ENCODE assay signal across 1 cellular context in the genomic region with DNA sequence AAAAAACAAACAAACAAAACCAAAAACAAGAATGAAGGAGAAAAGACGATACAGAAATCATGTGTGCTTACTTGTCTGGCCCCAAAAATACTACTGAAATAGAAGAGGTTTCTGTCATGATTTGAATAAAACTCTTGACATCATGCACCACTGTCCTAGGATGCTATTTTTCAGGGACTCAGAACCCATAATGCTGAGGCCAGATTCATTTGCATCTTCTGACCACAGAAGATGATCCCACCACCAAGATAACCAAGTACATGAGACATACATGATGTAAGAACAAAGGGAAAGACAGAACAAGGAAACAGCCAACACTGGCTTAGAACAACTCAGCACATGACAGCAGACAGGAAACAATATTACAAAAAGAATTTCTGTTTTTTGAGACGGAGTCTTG.
TF ChIP-seq lines count a peak whose summit lies in the region.

No MANE protein-coding gene starts in this region.

TF ChIP-seq in K562, 482 proteins besides CTCF, POLR2A, EP300 and RAD21:
- TF ChIP-seq ZNF146 (CRISPR knock-in tag; IDR thresholded peaks at IDR 0.05; ENCODE audit: unreplicated experiment): no peak
- no peak for TF ChIP-seq GATAD2B (IDR thresholded peaks at IDR 0.05; ENCODE audit: borderline replicate concordance)
- TF ChIP-seq EHMT2 (IDR thresholded peaks at IDR 0.05): no peak
- TF ChIP-seq KLF16 (IDR thresholded peaks at IDR 0.05): no peak
- TF ChIP-seq NFE2 (IDR thresholded peaks at IDR 0.05; ENCODE audit: low read depth): no peak
- no peak for TF ChIP-seq ZNF77 (CRISPR knock-in tag; IDR thresholded peaks at IDR 0.05)
- TF ChIP-seq SMARCA4 (IDR thresholded peaks at IDR 0.05): no peak
- TF ChIP-seq, protein P1, sequence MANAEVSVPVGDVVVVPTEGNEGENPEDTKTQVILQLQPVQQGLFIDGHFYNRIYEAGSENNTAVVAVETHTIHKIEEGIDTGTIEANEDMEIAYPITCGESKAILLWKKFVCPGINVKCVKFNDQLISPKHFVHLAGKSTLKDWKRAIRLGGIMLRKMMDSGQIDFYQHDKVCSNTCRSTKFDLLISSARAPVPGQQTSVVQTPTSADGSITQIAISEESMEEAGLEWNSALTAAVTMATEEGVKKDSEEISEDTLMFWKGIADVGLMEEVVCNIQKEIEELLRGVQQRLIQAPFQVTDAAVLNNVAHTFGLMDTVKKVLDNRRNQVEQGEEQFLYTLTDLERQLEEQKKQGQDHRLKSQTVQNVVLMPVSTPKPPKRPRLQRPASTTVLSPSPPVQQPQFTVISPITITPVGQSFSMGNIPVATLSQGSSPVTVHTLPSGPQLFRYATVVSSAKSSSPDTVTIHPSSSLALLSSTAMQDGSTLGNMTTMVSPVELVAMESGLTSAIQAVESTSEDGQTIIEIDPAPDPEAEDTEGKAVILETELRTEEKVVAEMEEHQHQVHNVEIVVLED (CRISPR knock-in tag; IDR thresholded peaks at IDR 0.05): no peak
- no peak for TF ChIP-seq BCLAF1 (IDR thresholded peaks at IDR 0.05; ENCODE audit: borderline replicate concordance in 1 of 2, control insufficient read depth in 1 of 2, low read depth in 2 of 2, low read length in 1 of 2)
- TF ChIP-seq CEBPG (CRISPR knock-in tag; IDR thresholded peaks at IDR 0.05): no peak
- peak in 1 of 2 experiments; percentile 69; a peak in 2 of 4 replicates for TF ChIP-seq CEBPG (tag; conservative IDR thresholded peaks at IDR 0.05 in 1 of 2, IDR thresholded peaks at IDR 0.05 in 1 of 2)
- peak; percentile 24; the same call in 1 of the 2 replicates for TF ChIP-seq ESRRA (IDR thresholded peaks at IDR 0.05; ENCODE audit: borderline replicate concordance, low read depth)
- TF ChIP-seq TAF1 (IDR thresholded peaks at IDR 0.05; ENCODE audit: control insufficient read depth, extremely low read depth, insufficient read depth, low read length, severe bottlenecking): no peak
- TF ChIP-seq NR1H2 (CRISPR knock-in tag; IDR thresholded peaks at IDR 0.05): no peak
- TF ChIP-seq HNRNPK (IDR thresholded peaks at IDR 0.05; ENCODE audit: low read depth, low read length, poor library complexity, severe bottlenecking): no peak
- TF ChIP-seq ZFX (CRISPR knock-in tag; IDR thresholded peaks at IDR 0.05): no peak
- TF ChIP-seq SOX6 (IDR thresholded peaks at IDR 0.05): peak; percentile 59; the same call in 1 of the 2 replicates
- TF ChIP-seq MAFK (IDR thresholded peaks at IDR 0.05; ENCODE audit: low read length): no peak
- no peak for TF ChIP-seq CSDE1 (IDR thresholded peaks at IDR 0.05)
- 0 out of 4 replicates have a peak, but pooled peaks of 1 of the 2 experiments have one; percentile 7 for TF ChIP-seq RCOR1 (IDR thresholded peaks at IDR 0.05; ENCODE audit: borderline replicate concordance in 1 of 2, low read depth in 2 of 2, low read length in 2 of 2)
- TF ChIP-seq ETV1 (tag; conservative IDR thresholded peaks at IDR 0.05; ENCODE audit: low read depth): no peak
- TF ChIP-seq, protein P2, sequence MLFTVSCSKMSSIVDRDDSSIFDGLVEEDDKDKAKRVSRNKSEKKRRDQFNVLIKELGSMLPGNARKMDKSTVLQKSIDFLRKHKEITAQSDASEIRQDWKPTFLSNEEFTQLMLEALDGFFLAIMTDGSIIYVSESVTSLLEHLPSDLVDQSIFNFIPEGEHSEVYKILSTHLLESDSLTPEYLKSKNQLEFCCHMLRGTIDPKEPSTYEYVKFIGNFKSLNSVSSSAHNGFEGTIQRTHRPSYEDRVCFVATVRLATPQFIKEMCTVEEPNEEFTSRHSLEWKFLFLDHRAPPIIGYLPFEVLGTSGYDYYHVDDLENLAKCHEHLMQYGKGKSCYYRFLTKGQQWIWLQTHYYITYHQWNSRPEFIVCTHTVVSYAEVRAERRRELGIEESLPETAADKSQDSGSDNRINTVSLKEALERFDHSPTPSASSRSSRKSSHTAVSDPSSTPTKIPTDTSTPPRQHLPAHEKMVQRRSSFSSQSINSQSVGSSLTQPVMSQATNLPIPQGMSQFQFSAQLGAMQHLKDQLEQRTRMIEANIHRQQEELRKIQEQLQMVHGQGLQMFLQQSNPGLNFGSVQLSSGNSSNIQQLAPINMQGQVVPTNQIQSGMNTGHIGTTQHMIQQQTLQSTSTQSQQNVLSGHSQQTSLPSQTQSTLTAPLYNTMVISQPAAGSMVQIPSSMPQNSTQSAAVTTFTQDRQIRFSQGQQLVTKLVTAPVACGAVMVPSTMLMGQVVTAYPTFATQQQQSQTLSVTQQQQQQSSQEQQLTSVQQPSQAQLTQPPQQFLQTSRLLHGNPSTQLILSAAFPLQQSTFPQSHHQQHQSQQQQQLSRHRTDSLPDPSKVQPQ (CRISPR knock-in tag; IDR thresholded peaks at IDR 0.05; ENCODE audit: borderline replicate concordance): no peak
- no peak for TF ChIP-seq ZNF224 (CRISPR knock-in tag; IDR thresholded peaks at IDR 0.05)
- no peak for TF ChIP-seq HOXB6 (CRISPR knock-in tag; IDR thresholded peaks at IDR 0.05; ENCODE audit: borderline replicate concordance)
- no peak for TF ChIP-seq THRAP3 (IDR thresholded peaks at IDR 0.05; ENCODE audit: borderline replicate concordance)
- TF ChIP-seq ATF3 (IDR thresholded peaks at IDR 0.05): peak; percentile 19; the same call in 1 of the 2 replicates
- no peak for TF ChIP-seq ATF3 (CRISPR knock-in tag; conservative IDR thresholded peaks at IDR 0.05)
- no peak for TF ChIP-seq NR2C2 (CRISPR knock-in tag; IDR thresholded peaks at IDR 0.05)
- no peak for TF ChIP-seq NR2C2 (tag; IDR thresholded peaks at IDR 0.05)
